1 cellular context compared by ENCODE assay signal in genomic region chrX:151391722-151392121, GRCh38.
A peak's percentile ranks its signal among the peaks of the same experiment; 100 is the strongest.
TF ChIP-seq lines count a peak whose summit lies in the region.

No MANE protein-coding gene starts in this region.

TF ChIP-seq in H1, 55 proteins besides CTCF, POLR2A, EP300 and RAD21:
- TF ChIP-seq MAX (IDR thresholded peaks at IDR 0.05) = peak; percentile 51
- TF ChIP-seq SP2 (IDR thresholded peaks at IDR 0.05; ENCODE audit: low read length) = no peak
TF ChIP-seq in H1: peak in this region for 1.
